ENCODE assay signal across 15 cellular contexts in genomic region chr11:46270707-46271106, GRCh38. TPM values are rescaled to one million over a fixed set of nuclear protein-coding genes. Genes with fewer than 3 reads are reported as not detected.
"Had no signal": no experiment of that assay in that cellular context is flagged by ENCODE, and none has a peak within 500 bp of the region (broad histone marks: within the 10 kb centered on the region; RNA-seq: fewer than 3 reads in every experiment).

No MANE protein-coding gene starts in this region.

- H3K27ac Mint-ChIP-seq: activated CD4-positive, alpha-beta memory T cell treated with anti-CD3 and anti-CD28 coated beads, Interleukin-2, amount 10 ng/mL, durations not matched to agents 7 days and 5 days; activated naive CD8-positive, alpha-beta T cell treated with anti-CD3 and anti-CD28 coated beads for 36 hours; activated T-cell treated with anti-CD3 and anti-CD28 coated beads, Interleukin-2, amount 50 U/mL, for 72 hours; naive thymus-derived CD8-positive, alpha-beta T cell; type B pancreatic cell had no signal

- ATAC-seq: activated T-cell treated with anti-CD3 and anti-CD28 coated beads, Interleukin-2, amount 50 U/mL, for 72 hours; left colon; naive thymus-derived CD8-positive, alpha-beta T cell; sciatic nerve had no signal

- H3K27me3 Mint-ChIP-seq: activated naive CD8-positive, alpha-beta T cell treated with anti-CD3 and anti-CD28 coated beads for 36 hours; type B pancreatic cell had no signal

- H3K36me3 Mint-ChIP-seq: activated naive CD8-positive, alpha-beta T cell treated with anti-CD3 and anti-CD28 coated beads for 36 hours; naive thymus-derived CD8-positive, alpha-beta T cell; type B pancreatic cell had no signal

- H3K4me3 Mint-ChIP-seq: activated CD4-positive, alpha-beta memory T cell treated with anti-CD3 and anti-CD28 coated beads, Interleukin-2, amount 10 ng/mL, durations not matched to agents 7 days and 5 days; activated naive CD8-positive, alpha-beta T cell treated with anti-CD3 and anti-CD28 coated beads for 36 hours; activated T-cell treated with anti-CD3 and anti-CD28 coated beads, Interleukin-2, amount 50 U/mL, for 72 hours; naive thymus-derived CD8-positive, alpha-beta T cell; type B pancreatic cell had no signal

- DNase-seq: activated CD4-positive, alpha-beta memory T cell treated with anti-CD3 and anti-CD28 coated beads, Interleukin-2, amount 10 ng/mL, durations not matched to agents 7 days and 5 days; activated CD8-positive, alpha-beta memory T cell treated with anti-CD3 and anti-CD28 coated beads, Interleukin-2, amount 50 U/mL, for 4 hours; activated gamma-delta T cell treated with Interleukin-2 at 50 U/mL for 16 hours; activated naive CD8-positive, alpha-beta T cell treated with anti-CD3 and anti-CD28 coated beads for 36 hours; activated T-cell treated with anti-CD3 and anti-CD28 coated beads, Interleukin-2, amount 50 U/mL, for 72 hours; cerebellar nuclear complex; dermis blood vessel endothelial cell; left colon; naive thymus-derived CD8-positive, alpha-beta T cell; spleen; stimulated activated CD4-positive, alpha-beta T cell treated with anti-CD3 and anti-CD28 coated beads, Interleukin-1b, Interleukin-23, amount 100 ng/mL, for 48 hours; stimulated activated naive CD4-positive, alpha-beta T cell; substantia nigra had no signal

- H3K9me3 Mint-ChIP-seq: activated CD4-positive, alpha-beta memory T cell treated with anti-CD3 and anti-CD28 coated beads, Interleukin-2, amount 10 ng/mL, durations not matched to agents 7 days and 5 days; activated naive CD8-positive, alpha-beta T cell treated with anti-CD3 and anti-CD28 coated beads for 36 hours; activated T-cell treated with anti-CD3 and anti-CD28 coated beads, Interleukin-2, amount 50 U/mL, for 72 hours; naive thymus-derived CD8-positive, alpha-beta T cell; type B pancreatic cell had no signal

RNA-seq across cellular contexts. Expression of gene CREB3L1, which starts 6.8 kb away (rescaled TPM):
- total RNA-seq: activated CD4-positive, alpha-beta memory T cell treated with anti-CD3 and anti-CD28 coated beads, Interleukin-2, amount 10 ng/mL, durations not matched to agents 7 days and 5 days; activated T-cell treated with anti-CD3 and anti-CD28 coated beads, Interleukin-2, amount 50 U/mL, for 72 hours; naive thymus-derived CD8-positive, alpha-beta T cell had no signal
